Comparison of ENCODE assay signal across 8 cellular contexts in genomic region chr21:25790122-25790951, GRCh38. TPM values are rescaled to one million over a fixed set of nuclear protein-coding genes. Genes with fewer than 3 reads are reported as not detected.
DNase-seq lines count a peak whose midpoint lies in the region; ATAC-seq and TF ChIP-seq lines count a peak whose summit lies in the region.

No MANE protein-coding gene starts in this region.

- peak; percentile 75 for TF ChIP-seq RAD21 in SK-N-SH (IDR thresholded peaks at IDR 0.05; ENCODE audit: low read length)

- intact Hi-C loops in uterus (cut with DNase I; ENCODE audit: low total_unique reads) = no loop called here

- TF ChIP-seq EP300 in SK-N-SH (IDR thresholded peaks at IDR 0.05; ENCODE audit: borderline replicate concordance in 1 of 2, low read depth in 1 of 2, low read length in 1 of 2) = no peak

- no peaks in the 10 kb centered on the region for H3K9me2 ChIP-seq in SK-N-SH

- H3K27me3 ChIP-seq in SK-N-SH (ENCODE audit: insufficient read depth) (no peaks in the 10 kb centered on the region), mononuclear cell (ENCODE audit: insufficient read depth, low read length) (peaks cover 6% of the 10 kb centered on the region), uterus (no peaks in the 10 kb centered on the region)
- H3K27me3 ChIP-seq in effector memory CD4-positive, alpha-beta T cell (replicated peaks; ENCODE audit: control insufficient read depth, insufficient read depth, low read length, poor library complexity, severe bottlenecking) = no peaks in the 10 kb centered on the region

- H3K36me3 ChIP-seq in SK-N-SH (replicated peaks in 1 of 2; ENCODE audit: control insufficient read depth in 1 of 2, insufficient read depth in 2 of 2, low read length in 1 of 2) = no peaks in the 10 kb centered on the region
- H3K36me3 ChIP-seq in effector memory CD4-positive, alpha-beta T cell (ENCODE audit: control insufficient read depth, insufficient read depth, low read length) = no peaks in the 10 kb centered on the region
- H3K36me3 ChIP-seq in uterus = no peaks in the 10 kb centered on the region

- no peak for TF ChIP-seq POLR2A in uterus (IDR thresholded peaks at IDR 0.05)

- peak overlapping the region; percentile 87 for H2AFZ ChIP-seq in SK-N-SH (ENCODE audit: low read depth)

- POLR2A ChIA-PET in SK-N-SH (lab: Yijun Ruan, JAX) = no interaction called here

- H4K20me1 ChIP-seq in SK-N-SH (ENCODE audit: insufficient read depth) = no peaks in the 10 kb centered on the region

- DNase-seq in Daoy (ENCODE audit: low read depth) = peak; percentile 11
- peak; percentile 35 to 38 for DNase-seq in Kasumi-1 (lab: John Stamatoyannopoulos, UW)
- peak; percentile 52 for DNase-seq in SK-N-SH
- DNase-seq in effector memory CD4-positive, alpha-beta T cell = no peak
- no peak for DNase-seq in uterus
- DNase-seq in NK-92 (lab: John Stamatoyannopoulos, UW; ENCODE audit: unreplicated experiment) = no peak

- H3K4me1 ChIP-seq in SK-N-SH (ENCODE audit: control insufficient read depth in 1 of 2, insufficient read depth in 2 of 2, low read depth in 1 of 2, low read length in 1 of 2) (peaks cover 5% of the 10 kb centered on the region in 2 experiments; a peak in 2 of 4 replicates), mononuclear cell (ENCODE audit: insufficient read depth, low read length) (peaks cover 7% of the 10 kb centered on the region), uterus (no peaks in the 10 kb centered on the region)
- no peaks in the 10 kb centered on the region for H3K4me1 ChIP-seq in effector memory CD4-positive, alpha-beta T cell (ENCODE audit: control insufficient read depth, insufficient read depth, low read length, poor library complexity, severe bottlenecking)

- H3K9me3 ChIP-seq in SK-N-SH = no peaks in the 10 kb centered on the region
- no peaks in the 10 kb centered on the region for H3K9me3 ChIP-seq in effector memory CD4-positive, alpha-beta T cell (ENCODE audit: control insufficient read depth, low read length)
- no peaks in the 10 kb centered on the region for H3K9me3 ChIP-seq in mononuclear cell (ENCODE audit: low read depth, low read length)
- H3K9me3 ChIP-seq in uterus = no peaks in the 10 kb centered on the region

- H3K79me2 ChIP-seq in SK-N-SH (ENCODE audit: insufficient read depth) = no peaks in the 10 kb centered on the region

- H3K27ac ChIP-seq in SK-N-SH (ENCODE audit: low read depth in 2 of 2, low read length in 1 of 2) = peak overlapping the region in 1 of 2 experiments; percentile 70; a peak in 2 of 4 replicates
- no peak overlapping the region for H3K27ac ChIP-seq in effector memory CD4-positive, alpha-beta T cell (ENCODE audit: insufficient read depth, low read length, poor library complexity, severe bottlenecking)
- H3K27ac ChIP-seq in uterus = peak overlapping the region in 1 of 2 donors; percentile 19

- H3K9ac ChIP-seq in SK-N-SH = no peak overlapping the region

- H3F3A ChIP-seq in SK-N-SH (replicated peaks; ENCODE audit: insufficient read depth) = no peaks in the 10 kb centered on the region

- ATAC-seq in GM21390 (IDR thresholded peaks at IDR 0.05; ENCODE audit: unreplicated experiment) = peak; percentile 68

- TF ChIP-seq CTCF in SK-N-SH (IDR thresholded peaks at IDR 0.05) (peak; percentile 55), uterus (IDR thresholded peaks at IDR 0.05) (peak; percentile 9 to 48 (median 26))

- peak overlapping the region; percentile 55 for H3K4me2 ChIP-seq in SK-N-SH

- 46% methylated on average over 7 of the region's 7 CpGs for WGBS in SK-N-SH (ENCODE audit: low lambda C conversion rate)

- H3K4me3 ChIP-seq in SK-N-SH (ENCODE audit: low read depth in 2 of 2, low read length in 1 of 2) = peak overlapping the region; percentile 34 to 50; a peak in 3 of 4 replicates
- H3K4me3 ChIP-seq in effector memory CD4-positive, alpha-beta T cell (ENCODE audit: insufficient read depth, low read depth, low read length, poor library complexity, severe bottlenecking) = peak overlapping the region; percentile 52
- peak overlapping the region; percentile 28 for H3K4me3 ChIP-seq in mononuclear cell (ENCODE audit: low read length)
- H3K4me3 ChIP-seq in uterus = peak overlapping the region; percentile 11 to 16

- CTCF ChIA-PET in SK-N-SH (lab: Yijun Ruan, JAX) = interaction anchor here (0.8 to 2.7 kb wide), 8 partner anchors 10 to 927 kb away, joined by 3 to 29 read pairs (median 3); no protein-coding TSS in a partner anchor

TF ChIP-seq in SK-N-SH, 30 proteins besides CTCF, POLR2A, EP300 and RAD21:
- TF ChIP-seq RXRA (IDR thresholded peaks at IDR 0.05; ENCODE audit: borderline replicate concordance, low read depth) (no peak), CHD2 (IDR thresholded peaks at IDR 0.05; ENCODE audit: low read length, partially characterized antibody) (no peak), SMC3 (IDR thresholded peaks at IDR 0.05; ENCODE audit: low read depth, low read length) (peak; percentile 39; the same call in 1 of the 2 replicates)

RNA-seq across cellular contexts. Expression of gene GABPA, which starts 55.6 kb away (rescaled TPM):
- 20.4 and 21.0 TPM in 2 replicates for total RNA-seq in Daoy (2014; rRNA removed; shearing (Covaris generic))
- 6.2 and 7.9 TPM in 2 replicates for polyA plus RNA-seq in SK-N-SH (2012; rRNA removed)
- polyA plus RNA-seq in SK-N-SH (2012; cell fraction: cytosol; rRNA removed) = 10.1 and 11.8 TPM in 2 replicates
- 5.6 and 10.4 TPM in 2 replicates for polyA plus RNA-seq in SK-N-SH (2012; cell fraction: nucleus; rRNA removed)
- 40.2 TPM for total RNA-seq in mononuclear cell
- total RNA-seq in uterus = 10 to 100 TPM in 3 of 4 donors, 1 to 10 TPM in 1; 8.2 to 94.4 (median 44.6) TPM

RNA-seq across cellular contexts. Expression of gene ATP5PF, which starts 55.6 kb away (rescaled TPM):
- 115 and 161 TPM in 2 replicates for total RNA-seq in Daoy (2014; rRNA removed; shearing (Covaris generic))
- 277 and 307 TPM in 2 replicates for polyA plus RNA-seq in SK-N-SH (2012; rRNA removed)
- 465 and 612 TPM in 2 replicates for polyA plus RNA-seq in SK-N-SH (2012; cell fraction: cytosol; rRNA removed)
- polyA plus RNA-seq in SK-N-SH (2012; cell fraction: nucleus; rRNA removed) = 43.6 and 56.1 TPM in 2 replicates
- 21.9 TPM for total RNA-seq in mononuclear cell
- total RNA-seq in uterus = 100 to 1,000 TPM in 1 of 4 donors, 10 to 100 TPM in 3; 15.9 to 108 (median 76.2) TPM

Comparison
In these comparisons a context has a peak if more than half of its experiments do, and no peak if none do; other contexts are left out.
1. DNase-seq: peak in Daoy (single experiment), Kasumi-1 (2 of 2) and SK-N-SH (single experiment); none in effector memory CD4-positive, alpha-beta T cell (0 of 3), uterus (0 of 2) and NK-92 (single experiment).
2. Peak in every context shown above with its lines, with median percentiles within 50 percentile points of each other: H3K4me3 ChIP-seq.